ENCODE assay signal across 22 cellular contexts in genomic region chr6:35477028-35477427, GRCh38. TPM values are rescaled to one million over a fixed set of nuclear protein-coding genes. Genes with fewer than 3 reads are reported as not detected.
DNase-seq lines count a peak whose midpoint lies in the region; ATAC-seq, FAIRE-seq and TF ChIP-seq lines count a peak whose summit lies in the region.
"Had no signal": no experiment of that assay in that cellular context is flagged by ENCODE, and none has a peak within 500 bp of the region (broad histone marks: within the 10 kb centered on the region; RNA-seq: fewer than 3 reads in every experiment).

No MANE protein-coding gene starts in this region.

- no peak overlapping the region for H4K91ac ChIP-seq in IMR-90 (ENCODE audit: insufficient read depth, low read depth, low read length)

- H2AFZ ChIP-seq in IMR-90 (replicated peaks; ENCODE audit: low read length, poor library complexity) (no peak overlapping the region), K562 (ENCODE audit: low read depth, low read length) (no peak overlapping the region)

- H3K4me2 ChIP-seq in IMR-90 (ENCODE audit: low read depth, low read length) (no peak overlapping the region), K562 (ENCODE audit: insufficient read depth, low read length) (no peak overlapping the region)
- H3K4me2 ChIP-seq: A549, BLaER1 had no signal

- POLR2A ChIA-PET in IMR-90 (lab: Charles Lee; ENCODE audit: unreplicated experiment), result no interaction called here
- POLR2A ChIA-PET in K562 (lab: Yijun Ruan, JAX), result interaction anchor here (0.8 kb wide), 1 partner anchor 9 kb away, joined by 4 read pairs; the partner anchor contains the start of gene RPL10A

- H3K79me1 ChIP-seq in IMR-90 (ENCODE audit: low read depth in 1 of 2, low read length in 2 of 2), result peaks cover 11 to 41% of the 10 kb centered on the region in 2 experiments

- no peak overlapping the region for H2BK120ac ChIP-seq in IMR-90 (ENCODE audit: low read depth, low read length)

- no peak for TF ChIP-seq RAD21 in IMR-90 (IDR thresholded peaks at IDR 0.05; ENCODE audit: low read length)
- no peak for TF ChIP-seq RAD21 in K562 (CRISPR knock-in tag; conservative IDR thresholded peaks at IDR 0.05 in 1 of 2, IDR thresholded peaks at IDR 0.05 in 1 of 2)

- H3K4me3 ChIP-seq in IMR-90 (ENCODE audit: insufficient read depth, low read depth, low read length) (no peak overlapping the region), K562 (no peak overlapping the region)
- H3K4me3 ChIP-seq: A549, BLaER1, HAP-1, MG63 had no signal

- TF ChIP-seq CTCF in IMR-90 (conservative IDR thresholded peaks at IDR 0.05; ENCODE audit: low read depth, low read length) (no peak), K562 (IDR thresholded peaks at IDR 0.05 in 2 of 3, conservative IDR thresholded peaks at IDR 0.05 in 1 of 3; ENCODE audit: insufficient read depth in 2 of 3, low read depth in 1 of 3, low read length in 3 of 3) (no peak), GM13977 (IDR thresholded peaks at IDR 0.05; ENCODE audit: extremely low read depth, insufficient read depth, missing control alignments) (no peak)

- no peak overlapping the region for H3K56ac ChIP-seq in IMR-90 (ENCODE audit: extremely low read depth, insufficient read depth, low read length)

- no CpG with 5 or more reads among the region's 8 CpGs for WGBS in IMR-90 (ENCODE audit: extremely low coverage in 2 of 2, insufficient read length in 1 of 2), 2 experiments
- WGBS in K562 (ENCODE audit: insufficient coverage, low coverage, missing lambda C conversion rate), result 64% methylated on average over 8 of the region's 8 CpGs

- TF ChIP-seq POLR2A in IMR-90 (IDR thresholded peaks at IDR 0.05; ENCODE audit: low read depth, low read length) (no peak), K562 (conservative IDR thresholded peaks at IDR 0.05) (peak; percentile 39; the same call in 1 of the 2 replicates)

- H2BK5ac ChIP-seq in IMR-90 (ENCODE audit: low read depth, low read length, poor library complexity, severe bottlenecking), result no peak overlapping the region

- H3K9me1 ChIP-seq in IMR-90 (ENCODE audit: insufficient read depth, low read length), result 0 out of 2 replicates have a peak, but pooled peaks cover 6% of the 10 kb centered on the region
- H3K9me1 ChIP-seq in K562 (ENCODE audit: control insufficient read depth, insufficient read depth, low read length), result no peaks in the 10 kb centered on the region

- peaks cover 42% of the 10 kb centered on the region for H4K20me1 ChIP-seq in IMR-90 (ENCODE audit: insufficient read depth, low read length)
- H4K20me1 ChIP-seq in K562 (replicated peaks; ENCODE audit: control insufficient read depth, insufficient read depth, low read length), result peaks cover 10% of the 10 kb centered on the region

- H3K23ac ChIP-seq in IMR-90 (ENCODE audit: low read depth, low read length), result no peak overlapping the region

- H3K79me2 ChIP-seq in K562 (ENCODE audit: control insufficient read depth, insufficient read depth, low read length), result peaks cover 4% of the 10 kb centered on the region

- peaks cover 2% of the 10 kb centered on the region for H3K4me1 ChIP-seq in IMR-90 (ENCODE audit: control insufficient read depth, insufficient read depth, low read length)
- peaks cover 3 to 25% of the 10 kb centered on the region in 2 experiments; a peak in 4 of 5 replicates for H3K4me1 ChIP-seq in K562 (replicated peaks in 1 of 2; ENCODE audit: control insufficient read depth in 2 of 2, insufficient read depth in 2 of 2, low read length in 2 of 2)

- H3K9me3 ChIP-seq in IMR-90 (ENCODE audit: control insufficient read depth, insufficient read depth, low read length) (no peaks in the 10 kb centered on the region), K562 (replicated peaks; ENCODE audit: control insufficient read depth, insufficient read depth, low read depth, low read length) (no peaks in the 10 kb centered on the region)
- H3K9me3 ChIP-seq: A549, BLaER1, HAP-1, MG63 had no signal

- H3K4ac ChIP-seq in IMR-90 (ENCODE audit: low read depth, low read length), result no peak overlapping the region

- H3K18ac ChIP-seq in IMR-90 (ENCODE audit: low read depth, low read length), result no peak overlapping the region

- no peak overlapping the region for H4K8ac ChIP-seq in IMR-90 (ENCODE audit: low read depth in 2 of 2, low read length in 2 of 2)

- no peak overlapping the region for H4K5ac ChIP-seq in IMR-90 (ENCODE audit: low read depth, low read length)

- CTCF ChIA-PET in IMR-90 (lab: Yijun Ruan, JAX), result interaction anchor here (1.0 kb wide), 1 partner anchor 23 kb away, joined by 8 read pairs; no protein-coding TSS in a partner anchor
- CTCF ChIA-PET in K562 (lab: Yijun Ruan, JAX; ENCODE audit: low intra/inter-chr PET ratio), result no interaction called here

- H2BK20ac ChIP-seq in IMR-90 (ENCODE audit: low read depth, low read length), result no peak overlapping the region

- H3K36me3 ChIP-seq in IMR-90 (ENCODE audit: control insufficient read depth, insufficient read depth, low read length), result peaks cover 60% of the 10 kb centered on the region
- peaks cover 19% of the 10 kb centered on the region for H3K36me3 ChIP-seq in K562 (ENCODE audit: control insufficient read depth, insufficient read depth, low read length)

- DNase-seq in activated T-cell treated with anti-CD3 and anti-CD28 coated beads, Interleukin-2, amount 50 U/mL, for 24 hours, result no peak
- DNase-seq in activated T-cell treated with anti-CD3 and anti-CD28 coated beads, Interleukin-2, amount 50 U/mL, for 48 hours, result no peak
- DNase-seq in IMR-90 (no peak), K562 (ENCODE audit: extremely low read depth in 1 of 4, low spot score in 3 of 4) (no peak), GM13977 (ENCODE audit: low spot score) (no peak)
- no peak for DNase-seq in activated CD4-positive, alpha-beta T cell treated with anti-CD3 and anti-CD28 coated beads, Interleukin-2, amount 50 U/mL, for 1 hour
- DNase-seq: Kasumi-1, MG63, NCI-H1092, NCI-H2107, NCI-H226, RPMI8226, T-helper 1 cell had no signal

- H3K27ac ChIP-seq in IMR-90 (ENCODE audit: insufficient read depth, low read length) (no peak overlapping the region), K562 (ENCODE audit: extremely low read depth, low read depth, low read length) (no peak overlapping the region)
- H3K27ac ChIP-seq: A549, BLaER1, HL-60 had no signal

- FAIRE-seq in K562 (lab: Jason Lieb, UNC), result no peak
- FAIRE-seq: A549, D721Med had no signal

- no peak overlapping the region for H2BK15ac ChIP-seq in IMR-90 (ENCODE audit: low read depth, low read length)

- no peak overlapping the region for H3K14ac ChIP-seq in IMR-90 (replicated peaks; ENCODE audit: low read depth, low read length)

- no peak overlapping the region for H3K4me3 Mint-ChIP-seq in activated T-cell treated with anti-CD3 and anti-CD28 coated beads, Interleukin-2, amount 50 U/mL, for 24 hours
- H3K4me3 Mint-ChIP-seq: CD8-positive, alpha-beta T cell had no signal

- dilution Hi-C loops in IMR-90 (cut with HindIII; ENCODE audit: low sequenced_read_pairs, unreplicated experiment), result no loop called here

- peaks cover 30% of the 10 kb centered on the region for H3K36me3 Mint-ChIP-seq in activated T-cell treated with anti-CD3 and anti-CD28 coated beads, Interleukin-2, amount 50 U/mL, for 24 hours (ENCODE audit: low read depth)
- H3K36me3 Mint-ChIP-seq: IgD-negative memory B cell had no signal

- no peak overlapping the region for H3K9ac ChIP-seq in IMR-90 (ENCODE audit: low read depth, low read length)
- H3K9ac ChIP-seq in K562 (ENCODE audit: insufficient read depth in 1 of 2, low read depth in 2 of 2, low read length in 2 of 2), result peak overlapping the region in 1 of 2 experiments; percentile 11; a peak in 1 of 4 replicates
- H3K9ac ChIP-seq: BLaER1 had no signal

- peaks cover 5% of the 10 kb centered on the region for H3K4me1 Mint-ChIP-seq in activated T-cell treated with anti-CD3 and anti-CD28 coated beads, Interleukin-2, amount 50 U/mL, for 24 hours (ENCODE audit: low read depth)

- no peak overlapping the region for H2AK5ac ChIP-seq in IMR-90 (ENCODE audit: low read depth, low read length)

- no peaks in the 10 kb centered on the region for H3K27me3 Mint-ChIP-seq in activated T-cell treated with anti-CD3 and anti-CD28 coated beads, Interleukin-2, amount 50 U/mL, for 24 hours

- H3K9me3 Mint-ChIP-seq in activated T-cell treated with anti-CD3 and anti-CD28 coated beads, Interleukin-2, amount 50 U/mL, for 24 hours, result no peaks in the 10 kb centered on the region
- H3K9me3 Mint-ChIP-seq: CD8-positive, alpha-beta T cell; IgD-negative memory B cell had no signal

- BruUV-seq in IMR-90 (replicated peaks; lab: Mats Ljungman, UMichigan), result no TSS peak
- no TSS peak for BruUV-seq in K562 (replicated peaks; lab: Mats Ljungman, UMichigan)

- ATAC-seq in IMR-90 (ENCODE audit: low read depth), result no peak
- no peak for ATAC-seq in K562
- ATAC-seq in HG03457 (IDR thresholded peaks at IDR 0.05; ENCODE audit: unreplicated experiment), result no peak
- ATAC-seq: A549; CD8-positive, alpha-beta T cell had no signal

- in situ Hi-C loops in IMR-90 (cut with MboI; ENCODE audit: low sequenced_read_pairs) (no loop called here), K562 (cut with MboI) (no loop called here), GM13977 (cut with MboI; ENCODE audit: low pct_unique_long_range_greater_than_20kb, low sequenced_read_pairs, unreplicated experiment) (no loop called here)

- no peak overlapping the region for H2AK9ac ChIP-seq in IMR-90 (replicated peaks; ENCODE audit: low read depth, low read length, poor library complexity)

- intact Hi-C loops in IMR-90 (cut with micrococcal nuclease), result no loop called here
- intact Hi-C loops in K562 (cut with micrococcal nuclease), result no loop called here

- H3K27ac Mint-ChIP-seq in activated T-cell treated with anti-CD3 and anti-CD28 coated beads, Interleukin-2, amount 50 U/mL, for 24 hours, result peak overlapping the region; percentile 61
- H3K27ac Mint-ChIP-seq: CD8-positive, alpha-beta T cell had no signal

- H3K27me3 ChIP-seq in IMR-90 (ENCODE audit: control insufficient read depth, insufficient read depth, low read length) (no peaks in the 10 kb centered on the region), K562 (ENCODE audit: control insufficient read depth in 2 of 2, insufficient read depth in 2 of 2, low read length in 2 of 2) (no peaks in the 10 kb centered on the region)
- H3K27me3 ChIP-seq: BLaER1, MG63 had no signal

- no peak for TF ChIP-seq EP300 in K562 (IDR thresholded peaks at IDR 0.05; ENCODE audit: low read length)

RNA-seq across cellular contexts. Expression of gene RPL10A, which starts 8.8 kb away (rescaled TPM):
- total RNA-seq in IMR-90 (2012; rRNA removed), result 1,746 and 2,310 TPM in 2 replicates
- 3,153 and 3,261 TPM in 2 replicates for polyA plus RNA-seq in IMR-90 (2012; rRNA removed)
- 1,705 and 1,838 TPM in 2 replicates for polyA plus RNA-seq in IMR-90 (2012; cell fraction: cytosol; rRNA removed)
- 1,133 and 1,323 TPM in 2 replicates for polyA plus RNA-seq in IMR-90 (2012; cell fraction: nucleus; rRNA removed; ENCODE audit: low replicate concordance)
- total RNA-seq in K562 (2011; cell fraction: chromatin; rRNA removed; ENCODE audit: low replicate concordance), result 362 and 601 TPM in 2 replicates
- 935 and 968 TPM in 2 replicates for total RNA-seq in K562 (2011; cell fraction: nucleolus; rRNA removed)
- total RNA-seq in K562 (2011; cell fraction: nucleoplasm; rRNA removed), result 800 and 1,320 TPM in 2 replicates
- total RNA-seq in K562 (2014; rRNA removed), result 2,223 and 2,318 TPM in 2 replicates
- total RNA-seq in K562 (2014; rRNA removed; fragmentation: Illumina TruSeq; extraction: Trizol), result 1,978 and 2,020 TPM in 2 replicates
- 1,939 and 1,940 TPM in 2 replicates for total RNA-seq in K562 (2015; rRNA removed; fragmentation: Illumina TruSeq; extraction: Trizol)
- total RNA-seq in K562 (2021), result 1,856 and 1,978 TPM in 2 replicates
- polyA plus RNA-seq in K562 (2011; rRNA removed), result 3,124 and 3,130 TPM in 2 replicates
- 2,866 and 3,308 TPM in 2 replicates for polyA plus RNA-seq in K562 (2011; cell fraction: cytosol; rRNA removed)
- polyA plus RNA-seq in K562 (2011; cell fraction: nucleus; rRNA removed), result 2,021 and 2,231 TPM in 2 replicates
- 2,102 and 3,298 TPM in 2 replicates for polyA plus RNA-seq in K562 (2012)
- 2,585 and 3,193 TPM in 2 replicates for polyA plus RNA-seq in K562 (2014; fragmentation: Illumina TruSeq; extraction: Trizol)
- 1,000 to 10,000 TPM; 1,589 to 2,116 TPM for polyA plus RNA-seq in K562 (2014; fragmentation: Nextera tagmentation; extraction: Ambion mirVana)
- polyA plus RNA-seq in K562 (2014; rRNA removed), result 2,844 and 3,237 TPM in 2 replicates
- polyA minus RNA-seq in K562 (2011; rRNA and poly(A)+ RNA removed), result 1,756 and 1,900 TPM in 2 replicates
- polyA minus RNA-seq in K562 (2011; cell fraction: cytosol; rRNA and poly(A)+ RNA removed), result 874 and 913 TPM in 2 replicates
- 342 and 506 TPM in 2 replicates for polyA minus RNA-seq in K562 (2011; cell fraction: nucleus; rRNA and poly(A)+ RNA removed)

RNA-seq across cellular contexts. Expression of gene TEAD3, which starts 19.9 kb away (rescaled TPM):
- 5.0 and 5.2 TPM in 2 replicates for total RNA-seq in IMR-90 (2012; rRNA removed)
- 25.0 and 28.0 TPM in 2 replicates for polyA plus RNA-seq in IMR-90 (2012; rRNA removed)
- polyA plus RNA-seq in IMR-90 (2012; cell fraction: cytosol; rRNA removed), result 16.6 and 30.2 TPM in 2 replicates
- 49.5 and 83.0 TPM in 2 replicates for polyA plus RNA-seq in IMR-90 (2012; cell fraction: nucleus; rRNA removed; ENCODE audit: low replicate concordance)
- total RNA-seq in K562 (2011; cell fraction: chromatin; rRNA removed; ENCODE audit: low replicate concordance), result 5.1 and 14.6 TPM in 2 replicates
- 7.1 and 9.2 TPM in 2 replicates for total RNA-seq in K562 (2011; cell fraction: nucleolus; rRNA removed)
- 7.1 and 8.4 TPM in 2 replicates for total RNA-seq in K562 (2011; cell fraction: nucleoplasm; rRNA removed)
- total RNA-seq in K562 (2014; rRNA removed), result 4.9 and 5.8 TPM in 2 replicates
- 2.4 and 3.1 TPM in 2 replicates for total RNA-seq in K562 (2014; rRNA removed; fragmentation: Illumina TruSeq; extraction: Trizol)
- 3.0 and 3.3 TPM in 2 replicates for total RNA-seq in K562 (2015; rRNA removed; fragmentation: Illumina TruSeq; extraction: Trizol)
- total RNA-seq in K562 (2021), result 12.6 and 13.2 TPM in 2 replicates
- polyA plus RNA-seq in K562 (2011; rRNA removed), result 3.3 and 7.0 TPM in 2 replicates
- 5.2 and 5.3 TPM in 2 replicates for polyA plus RNA-seq in K562 (2011; cell fraction: cytosol; rRNA removed)
- 13.9 and 18.4 TPM in 2 replicates for polyA plus RNA-seq in K562 (2011; cell fraction: nucleus; rRNA removed)
- polyA plus RNA-seq in K562 (2012), result 7.7 and 10.0 TPM in 2 replicates
- polyA plus RNA-seq in K562 (2014; fragmentation: Illumina TruSeq; extraction: Trizol), result 11.1 and 13.6 TPM in 2 replicates
- polyA plus RNA-seq in K562 (2014; fragmentation: Nextera tagmentation; extraction: Ambion mirVana), result under 1 TPM; 0.63 to 0.92 TPM
- polyA plus RNA-seq in K562 (2014; rRNA removed), result 6.7 and 8.2 TPM in 2 replicates
- polyA minus RNA-seq in K562 (2011; rRNA and poly(A)+ RNA removed), result 1.9 TPM in 2 replicates
- 1.7 and 4.2 TPM in 2 replicates for polyA minus RNA-seq in K562 (2011; cell fraction: cytosol; rRNA and poly(A)+ RNA removed)
- 2.4 and 3.2 TPM in 2 replicates for polyA minus RNA-seq in K562 (2011; cell fraction: nucleus; rRNA and poly(A)+ RNA removed)
- total RNA-seq: CD8-positive, alpha-beta T cell had no signal
- polyA plus RNA-seq: IgD-negative memory B cell had no signal

RNA-seq across cellular contexts. Expression of gene FANCE, which starts 24.9 kb away (rescaled TPM):
- 7.5 and 9.1 TPM in 2 replicates for total RNA-seq in IMR-90 (2012; rRNA removed)
- 6.8 and 7.1 TPM in 2 replicates for polyA plus RNA-seq in IMR-90 (2012; rRNA removed)
- polyA plus RNA-seq in IMR-90 (2012; cell fraction: cytosol; rRNA removed), result 4.5 and 6.8 TPM in 2 replicates
- 5.0 and 6.6 TPM in 2 replicates for polyA plus RNA-seq in IMR-90 (2012; cell fraction: nucleus; rRNA removed; ENCODE audit: low replicate concordance)
- 16.1 and 26.5 TPM in 2 replicates for total RNA-seq in K562 (2011; cell fraction: chromatin; rRNA removed; ENCODE audit: low replicate concordance)
- 19.5 and 21.1 TPM in 2 replicates for total RNA-seq in K562 (2011; cell fraction: nucleolus; rRNA removed)
- 16.1 and 16.4 TPM in 2 replicates for total RNA-seq in K562 (2011; cell fraction: nucleoplasm; rRNA removed)
- 26.7 and 30.2 TPM in 2 replicates for total RNA-seq in K562 (2014; rRNA removed)
- 16.1 and 16.8 TPM in 2 replicates for total RNA-seq in K562 (2014; rRNA removed; fragmentation: Illumina TruSeq; extraction: Trizol)
- total RNA-seq in K562 (2015; rRNA removed; fragmentation: Illumina TruSeq; extraction: Trizol), result 14.5 and 14.8 TPM in 2 replicates
- total RNA-seq in K562 (2021), result 23.7 and 26.1 TPM in 2 replicates
- polyA plus RNA-seq in K562 (2011; rRNA removed), result 17.0 and 20.4 TPM in 2 replicates
- polyA plus RNA-seq in K562 (2011; cell fraction: cytosol; rRNA removed), result 19.3 and 22.3 TPM in 2 replicates
- 18.2 and 22.0 TPM in 2 replicates for polyA plus RNA-seq in K562 (2011; cell fraction: nucleus; rRNA removed)
- 13.1 and 18.0 TPM in 2 replicates for polyA plus RNA-seq in K562 (2012)
- 17.3 and 18.3 TPM in 2 replicates for polyA plus RNA-seq in K562 (2014; fragmentation: Illumina TruSeq; extraction: Trizol)
- 1 to 10 TPM; 5.7 to 5.9 TPM for polyA plus RNA-seq in K562 (2014; fragmentation: Nextera tagmentation; extraction: Ambion mirVana)
- 17.2 and 20.4 TPM in 2 replicates for polyA plus RNA-seq in K562 (2014; rRNA removed)
- 14.5 and 16.4 TPM in 2 replicates for polyA minus RNA-seq in K562 (2011; rRNA and poly(A)+ RNA removed)
- 12.4 and 15.0 TPM in 2 replicates for polyA minus RNA-seq in K562 (2011; cell fraction: cytosol; rRNA and poly(A)+ RNA removed)
- polyA minus RNA-seq in K562 (2011; cell fraction: nucleus; rRNA and poly(A)+ RNA removed), result 4.8 and 6.6 TPM in 2 replicates

RNA-seq across cellular contexts. Expression of gene TULP1, which starts 35.7 kb away (rescaled TPM):
- total RNA-seq in IMR-90 (2012; rRNA removed) (not detected in 2 replicates), K562 (2014; rRNA removed) (0.16 TPM in 1 of 2 replicates, not detected in the other), K562 (2014; rRNA removed; fragmentation: Illumina TruSeq; extraction: Trizol) (not detected in 2 replicates), K562 (2015; rRNA removed; fragmentation: Illumina TruSeq; extraction: Trizol) (not detected in 2 replicates), K562 (2021) (0.09 TPM in 2 replicates)
- polyA plus RNA-seq in IMR-90 (2012; rRNA removed) (not detected in 2 replicates), K562 (2011; rRNA removed) (0.05 TPM in 1 of 2 replicates, not detected in the other), K562 (2014; fragmentation: Illumina TruSeq; extraction: Trizol) (0.10 TPM in 1 of 2 replicates, not detected in the other), K562 (2014; fragmentation: Nextera tagmentation; extraction: Ambion mirVana) (under 1 TPM in 1 of 2 experiments, not detected in 1; 0.06 TPM), K562 (2014; rRNA removed) (0.17 TPM in 1 of 2 replicates, not detected in the other)
- not detected in 2 replicates for polyA plus RNA-seq in IMR-90 (2012; cell fraction: cytosol; rRNA removed)
- not detected in 2 replicates for polyA plus RNA-seq in IMR-90 (2012; cell fraction: nucleus; rRNA removed; ENCODE audit: low replicate concordance)
- not detected in 2 replicates for total RNA-seq in K562 (2011; cell fraction: chromatin; rRNA removed; ENCODE audit: low replicate concordance)
- not detected in 2 replicates for total RNA-seq in K562 (2011; cell fraction: nucleolus; rRNA removed)
- not detected in 2 replicates for total RNA-seq in K562 (2011; cell fraction: nucleoplasm; rRNA removed)
- 0.07 TPM in 1 of 2 replicates, not detected in the other for polyA plus RNA-seq in K562 (2011; cell fraction: cytosol; rRNA removed)
- 0.06 and 0.09 TPM in 2 replicates for polyA plus RNA-seq in K562 (2011; cell fraction: nucleus; rRNA removed)
- 0.06 and 0.17 TPM in 2 replicates for polyA plus RNA-seq in K562 (2012)
- polyA minus RNA-seq in K562 (2011; rRNA and poly(A)+ RNA removed), result not detected in 2 replicates
- not detected in 2 replicates for polyA minus RNA-seq in K562 (2011; cell fraction: cytosol; rRNA and poly(A)+ RNA removed)
- 0.11 TPM in 1 of 2 replicates, not detected in the other for polyA minus RNA-seq in K562 (2011; cell fraction: nucleus; rRNA and poly(A)+ RNA removed)
- total RNA-seq: CD8-positive, alpha-beta T cell; HT1080 had no signal
- polyA plus RNA-seq: A549, IgD-negative memory B cell had no signal
